4 cellular contexts compared by ENCODE assay signal in the genomic region with DNA sequence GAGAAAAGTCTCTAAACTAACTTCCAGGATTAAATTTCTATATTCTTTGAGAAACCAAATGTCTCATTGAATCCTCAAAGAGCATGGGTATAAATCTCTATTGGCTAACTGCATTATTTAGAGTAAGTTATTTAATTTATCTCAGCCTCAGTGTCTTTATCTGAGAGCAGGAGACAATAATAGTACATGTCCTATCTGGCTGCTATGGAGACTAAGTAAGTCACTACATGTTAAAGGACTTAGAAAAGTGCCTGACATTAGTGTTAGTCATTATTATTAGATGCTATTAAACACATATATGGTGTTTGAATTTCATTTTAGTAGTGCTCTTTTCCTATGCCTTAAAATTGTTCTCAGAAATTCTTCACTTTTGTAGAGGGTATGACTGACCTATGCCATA.
"Had no signal": no experiment of that assay in that cellular context is flagged by ENCODE, and none has a peak within 500 bp of the region (broad histone marks: within the 10 kb centered on the region; RNA-seq: fewer than 3 reads in every experiment).

No MANE protein-coding gene starts in this region.

- H3K27ac ChIP-seq: HL-60 had no signal

- ATAC-seq: HepG2, K562 had no signal

- H3K4me3 ChIP-seq: K562 had no signal

- DNase-seq: IMR-90 had no signal
